ENCODE assay signal across 18 cellular contexts in the genomic region with DNA sequence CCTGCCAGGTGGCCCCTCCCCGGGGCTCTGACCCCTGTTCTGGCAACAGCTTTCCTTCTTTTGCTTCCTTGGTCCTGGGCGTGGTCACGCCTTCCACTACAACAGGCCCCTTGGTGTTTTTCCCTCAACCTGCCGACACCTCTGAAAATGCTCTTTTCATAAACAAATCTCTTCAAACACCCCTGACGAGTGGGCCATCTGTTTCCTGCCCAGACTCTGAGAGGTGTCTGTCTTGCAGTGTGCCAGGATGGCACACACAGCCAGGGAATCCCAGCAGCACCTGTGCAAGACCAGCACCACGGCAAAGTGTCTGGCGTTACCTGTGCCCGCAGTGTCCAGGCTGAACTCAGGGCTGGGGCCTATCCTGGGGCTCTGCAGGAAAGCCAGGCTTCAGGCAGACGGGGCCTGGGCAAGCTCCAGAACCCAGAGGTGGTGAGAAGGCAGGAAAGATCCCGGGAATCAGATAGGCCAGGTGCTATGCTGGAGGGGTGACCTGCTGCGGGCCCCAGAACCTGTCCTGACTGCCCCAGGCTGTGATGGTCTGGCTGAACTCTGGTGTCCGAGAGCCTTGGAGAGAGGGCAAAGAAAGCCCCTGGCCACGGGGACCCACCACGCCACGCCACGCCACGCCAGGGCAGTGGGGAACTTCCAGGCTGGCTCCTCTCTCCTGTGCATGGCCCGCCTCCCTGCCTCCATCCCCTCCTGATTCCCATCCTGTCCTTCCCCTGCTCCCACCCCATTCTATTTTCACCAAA.
A peak's percentile ranks its signal among the peaks of the same experiment; 100 is the strongest.
DNase-seq lines count a peak whose midpoint lies in the region; ATAC-seq and TF ChIP-seq lines count a peak whose summit lies in the region.
"Had no signal": no experiment of that assay in that cellular context is flagged by ENCODE, and none has a peak within 500 bp of the region (broad histone marks: within the 10 kb centered on the region; RNA-seq: fewer than 3 reads in every experiment).

No MANE protein-coding gene starts in this region.

- H2AK9ac ChIP-seq in IMR-90 (replicated peaks; ENCODE audit: low read depth, low read length, poor library complexity) = peak overlapping the region; percentile 61

- POLR2A ChIA-PET in activated CD8-positive, alpha-beta T cell treated with anti-CD3 and anti-CD28 coated beads, Interleukin-2, amount 10 ng/mL, durations not matched to agents 7 days and 5 days (lab: Charles Lee) = no interaction called here
- POLR2A ChIA-PET in activated CD8-positive, alpha-beta T cell treated with anti-CD3 and anti-CD28 coated beads for 36 hours (lab: Charles Lee) = no interaction called here
- POLR2A ChIA-PET in IMR-90 (lab: Charles Lee; ENCODE audit: unreplicated experiment) = interaction anchor here (0.6 kb wide), 1 partner anchor 381 kb away, joined by 3 read pairs; no protein-coding TSS in a partner anchor

- no peak for TF ChIP-seq CTCF in activated CD8-positive, alpha-beta T cell treated with anti-CD3 and anti-CD28 coated beads for 36 hours (IDR thresholded peaks at IDR 0.05)
- TF ChIP-seq CTCF in IMR-90 (conservative IDR thresholded peaks at IDR 0.05; ENCODE audit: low read depth, low read length) = no peak
- no peak for TF ChIP-seq CTCF in brain (conservative IDR thresholded peaks at IDR 0.05)

- H2BK5ac ChIP-seq in IMR-90 (ENCODE audit: low read depth, low read length, poor library complexity, severe bottlenecking) (no peak overlapping the region), neuronal stem cell (ENCODE audit: low read length) (peak overlapping the region; percentile 1), trophoblast cell (ENCODE audit: low read depth, low read length, poor library complexity) (no peak overlapping the region)

- H2BK15ac ChIP-seq in IMR-90 (ENCODE audit: low read depth, low read length) = no peak overlapping the region
- H2BK15ac ChIP-seq in neuronal stem cell (ENCODE audit: low read length) = peak overlapping the region; percentile 64

- no peak for TF ChIP-seq POLR2A in IMR-90 (IDR thresholded peaks at IDR 0.05; ENCODE audit: low read depth, low read length)

- H4K20me1 ChIP-seq in IMR-90 (ENCODE audit: insufficient read depth, low read length) = no peaks in the 10 kb centered on the region

- H3K27ac Mint-ChIP-seq in activated CD8-positive, alpha-beta T cell treated with anti-CD3 and anti-CD28 coated beads, Interleukin-2, amount 10 ng/mL, durations not matched to agents 7 days and 5 days = peak overlapping the region; percentile 76
- H3K27ac Mint-ChIP-seq in activated CD8-positive, alpha-beta T cell treated with anti-CD3 and anti-CD28 coated beads for 36 hours = no peak overlapping the region
- H3K27ac Mint-ChIP-seq in brain = peak overlapping the region; percentile 30 to 88 (median 75)

- H3K36me3 Mint-ChIP-seq in activated CD8-positive, alpha-beta T cell treated with anti-CD3 and anti-CD28 coated beads, Interleukin-2, amount 10 ng/mL, durations not matched to agents 7 days and 5 days (ENCODE audit: low read depth) = peaks cover 4% of the 10 kb centered on the region
- no peaks in the 10 kb centered on the region for H3K36me3 Mint-ChIP-seq in activated CD8-positive, alpha-beta T cell treated with anti-CD3 and anti-CD28 coated beads for 36 hours (ENCODE audit: low read depth)
- no peaks in the 10 kb centered on the region for H3K36me3 Mint-ChIP-seq in brain

- peaks cover 3% of the 10 kb centered on the region for H3K27me3 Mint-ChIP-seq in activated CD8-positive, alpha-beta T cell treated with anti-CD3 and anti-CD28 coated beads, Interleukin-2, amount 10 ng/mL, durations not matched to agents 7 days and 5 days (ENCODE audit: low read depth)
- H3K27me3 Mint-ChIP-seq in activated CD8-positive, alpha-beta T cell treated with anti-CD3 and anti-CD28 coated beads for 36 hours = no peaks in the 10 kb centered on the region
- H3K27me3 Mint-ChIP-seq in brain = peaks cover 12% of the 10 kb centered on the region

- in situ Hi-C loops in IMR-90 (cut with MboI; ENCODE audit: low sequenced_read_pairs) = no loop called here

- peaks cover 24% of the 10 kb centered on the region for H3K4me1 ChIP-seq in IMR-90 (ENCODE audit: control insufficient read depth, insufficient read depth, low read length)
- peaks cover 22 to 24% of the 10 kb centered on the region in 2 donors for H3K4me1 ChIP-seq in neuronal stem cell (ENCODE audit: control insufficient read depth in 2 of 2, insufficient read depth in 1 of 2, low read depth in 1 of 2, low read length in 2 of 2)
- peaks cover 22 to 31% of the 10 kb centered on the region in 2 experiments for H3K4me1 ChIP-seq in trophoblast cell (ENCODE audit: control insufficient read depth in 1 of 2, insufficient read depth in 2 of 2, low read length in 2 of 2)

- H3K79me1 ChIP-seq in IMR-90 (ENCODE audit: low read depth in 1 of 2, low read length in 2 of 2) (peaks cover 0 to 5% of the 10 kb centered on the region in 2 experiments; a peak in 1 of 4 replicates), neuronal stem cell (ENCODE audit: low read depth, low read length) (peaks cover 10% of the 10 kb centered on the region), trophoblast cell (ENCODE audit: low read length) (peaks cover 20% of the 10 kb centered on the region)

- BruUV-seq in IMR-90 (replicated peaks; lab: Mats Ljungman, UMichigan) = no TSS peak

- no peak overlapping the region for H4K8ac ChIP-seq in IMR-90 (ENCODE audit: low read depth in 2 of 2, low read length in 2 of 2)
- H4K8ac ChIP-seq in neuronal stem cell (ENCODE audit: low read depth, low read length) = no peak overlapping the region
- H4K8ac ChIP-seq in trophoblast cell (ENCODE audit: low read depth, low read length) = no peak overlapping the region

- H2BK12ac ChIP-seq in neuronal stem cell (ENCODE audit: low read length) (no peak overlapping the region), trophoblast cell (ENCODE audit: low read length) (no peak overlapping the region)

- H3K4ac ChIP-seq in IMR-90 (ENCODE audit: low read depth, low read length) (no peak overlapping the region; the same call in 1 of the 2 replicates), neuronal stem cell (ENCODE audit: low read length) (no peak overlapping the region), trophoblast cell (ENCODE audit: low read depth, low read length) (no peak overlapping the region)

- H2AFZ ChIP-seq in IMR-90 (replicated peaks; ENCODE audit: low read length, poor library complexity) (no peak overlapping the region), neuronal stem cell (ENCODE audit: low read length) (no peak overlapping the region), trophoblast cell (ENCODE audit: insufficient read depth, low read length, poor library complexity) (no peak overlapping the region)

- no peak overlapping the region for H2BK20ac ChIP-seq in IMR-90 (ENCODE audit: low read depth, low read length)

- H3K4me3 Mint-ChIP-seq in activated CD8-positive, alpha-beta T cell treated with anti-CD3 and anti-CD28 coated beads, Interleukin-2, amount 10 ng/mL, durations not matched to agents 7 days and 5 days = no peak overlapping the region
- H3K4me3 Mint-ChIP-seq in activated CD8-positive, alpha-beta T cell treated with anti-CD3 and anti-CD28 coated beads for 36 hours = no peak overlapping the region
- peak overlapping the region in 1 of 5 experiments; percentile 10 for H3K4me3 Mint-ChIP-seq in brain

- H3K23ac ChIP-seq in IMR-90 (ENCODE audit: low read depth, low read length) (no peak overlapping the region), neuronal stem cell (ENCODE audit: low read depth, low read length, poor library complexity) (no peak overlapping the region), trophoblast cell (ENCODE audit: low read length) (no peak overlapping the region)

- no peak overlapping the region for H4K12ac ChIP-seq in trophoblast cell (ENCODE audit: low read depth, low read length)

- intact Hi-C loops in activated CD8-positive, alpha-beta T cell treated with anti-CD3 and anti-CD28 coated beads for 36 hours (cut with micrococcal nuclease) = no loop called here
- intact Hi-C loops in IMR-90 (cut with micrococcal nuclease) = no loop called here

- CTCF ChIA-PET in activated CD8-positive, alpha-beta T cell treated with anti-CD3 and anti-CD28 coated beads, Interleukin-2, amount 10 ng/mL, durations not matched to agents 7 days and 5 days (lab: Charles Lee) = no interaction called here
- CTCF ChIA-PET in activated CD8-positive, alpha-beta T cell treated with anti-CD3 and anti-CD28 coated beads for 36 hours (lab: Charles Lee) = no interaction called here
- CTCF ChIA-PET in IMR-90 (lab: Yijun Ruan, JAX) = no interaction called here

- H4K91ac ChIP-seq in IMR-90 (ENCODE audit: insufficient read depth, low read depth, low read length) = peak overlapping the region; percentile 10; the same call in 1 of the 2 replicates
- no peak overlapping the region for H4K91ac ChIP-seq in neuronal stem cell (ENCODE audit: low read depth, low read length, poor library complexity)
- H4K91ac ChIP-seq in trophoblast cell (ENCODE audit: low read depth, low read length) = no peak overlapping the region

- ATAC-seq in activated CD8-positive, alpha-beta T cell treated with anti-CD3 and anti-CD28 coated beads, Interleukin-2, amount 10 ng/mL, durations not matched to agents 7 days and 5 days = no peak
- ATAC-seq in activated CD8-positive, alpha-beta T cell treated with anti-CD3 and anti-CD28 coated beads for 36 hours = no peak
- no peak for ATAC-seq in IMR-90 (ENCODE audit: low read depth)
- ATAC-seq: activated CD4-positive, CD25-positive, alpha-beta regulatory T cell treated with anti-CD3 and anti-CD28 coated beads, Interleukin-2, amount 50 U/mL, for 24 hours; PC-3 had no signal

- H2AK5ac ChIP-seq in IMR-90 (ENCODE audit: low read depth, low read length) (peak overlapping the region; percentile 64; the same call in 1 of the 2 replicates), neuronal stem cell (ENCODE audit: low read depth, low read length) (peak overlapping the region; percentile 98), trophoblast cell (ENCODE audit: low read length) (no peak overlapping the region)

- no peak overlapping the region for H3K56ac ChIP-seq in IMR-90 (ENCODE audit: extremely low read depth, insufficient read depth, low read length)

- H3K9ac ChIP-seq in IMR-90 (ENCODE audit: low read depth, low read length) (no peak overlapping the region), neuronal stem cell (ENCODE audit: low read depth, low read length, poor library complexity) (no peak overlapping the region), trophoblast cell (ENCODE audit: low read length) (no peak overlapping the region)

- H3K18ac ChIP-seq in IMR-90 (ENCODE audit: low read depth, low read length) = no peak overlapping the region
- H3K18ac ChIP-seq in neuronal stem cell (ENCODE audit: low read length) = peak overlapping the region; percentile 53
- H3K18ac ChIP-seq in trophoblast cell (ENCODE audit: low read length) = no peak overlapping the region

- H3K4me2 ChIP-seq in IMR-90 (ENCODE audit: low read depth, low read length) (no peak overlapping the region), neuronal stem cell (ENCODE audit: insufficient read depth, low read length, poor library complexity, severe bottlenecking) (no peak overlapping the region), trophoblast cell (ENCODE audit: low read length) (no peak overlapping the region)

- DNase-seq in activated CD8-positive, alpha-beta T cell treated with anti-CD3 and anti-CD28 coated beads, Interleukin-2, amount 10 ng/mL, durations not matched to agents 7 days and 5 days = no peak
- DNase-seq in activated CD8-positive, alpha-beta T cell treated with anti-CD3 and anti-CD28 coated beads for 36 hours = no peak
- DNase-seq in IMR-90 = no peak
- DNase-seq in neuronal stem cell (ENCODE audit: low spot score) = no peak
- DNase-seq in trophoblast cell = no peak
- DNase-seq in MV-4-11 (lab: John Stamatoyannopoulos, UW) = no peak
- DNase-seq in iPS-NIHi11 (ENCODE audit: low spot score) = no peak
- DNase-seq: activated gamma-delta T cell; islet precursor cell; NCI-H187; NCI-H510A treated with DMSO at 0.1 percent for 48 hours; PC-3; stimulated activated CD4-positive, alpha-beta T cell treated with anti-CD3 and anti-CD28 coated beads, Interleukin-12 subunit alpha, Interleukin-12 subunit beta, amount 100 ng/mL, for 4 hours had no signal

- H3K9me3 ChIP-seq in IMR-90 (ENCODE audit: control insufficient read depth, insufficient read depth, low read length) = no peaks in the 10 kb centered on the region
- peaks cover 0 to 6% of the 10 kb centered on the region in 2 donors for H3K9me3 ChIP-seq in neuronal stem cell (replicated peaks in 1 of 2; ENCODE audit: control insufficient read depth in 2 of 2, insufficient read depth in 1 of 2, low read depth in 1 of 2, low read length in 2 of 2)
- peaks cover 10% of the 10 kb centered on the region for H3K9me3 ChIP-seq in trophoblast cell (ENCODE audit: insufficient read depth, low read depth, low read length)
- H3K9me3 ChIP-seq: HAP-1, tibial nerve had no signal

- H3K27ac ChIP-seq in IMR-90 (ENCODE audit: insufficient read depth, low read length) (no peak overlapping the region), neuronal stem cell (replicated peaks; ENCODE audit: low read length) (no peak overlapping the region), trophoblast cell (ENCODE audit: low read depth, low read length) (no peak overlapping the region)
- H3K27ac ChIP-seq: SJSA1, tibial nerve had no signal

- dilution Hi-C loops in IMR-90 (cut with HindIII; ENCODE audit: low sequenced_read_pairs, unreplicated experiment) = no loop called here

- H3K9me3 Mint-ChIP-seq in activated CD8-positive, alpha-beta T cell treated with anti-CD3 and anti-CD28 coated beads, Interleukin-2, amount 10 ng/mL, durations not matched to agents 7 days and 5 days (ENCODE audit: insufficient read depth) = no peaks in the 10 kb centered on the region
- no peaks in the 10 kb centered on the region for H3K9me3 Mint-ChIP-seq in activated CD8-positive, alpha-beta T cell treated with anti-CD3 and anti-CD28 coated beads for 36 hours
- H3K9me3 Mint-ChIP-seq in brain = peaks cover 0 to 27% (median 7%) of the 10 kb centered on the region in 5 experiments

- peaks cover 17% of the 10 kb centered on the region for H3K4me1 Mint-ChIP-seq in activated CD8-positive, alpha-beta T cell treated with anti-CD3 and anti-CD28 coated beads, Interleukin-2, amount 10 ng/mL, durations not matched to agents 7 days and 5 days (ENCODE audit: low read depth)
- H3K4me1 Mint-ChIP-seq in activated CD8-positive, alpha-beta T cell treated with anti-CD3 and anti-CD28 coated beads for 36 hours (ENCODE audit: low read depth) = peaks cover 3% of the 10 kb centered on the region
- H3K4me1 Mint-ChIP-seq in brain = peaks cover 46% of the 10 kb centered on the region

- TF ChIP-seq RAD21 in IMR-90 (IDR thresholded peaks at IDR 0.05; ENCODE audit: low read length) = no peak

- H3K9me1 ChIP-seq in IMR-90 (ENCODE audit: insufficient read depth, low read length) = peaks cover 21% of the 10 kb centered on the region

- H3K4me3 ChIP-seq in IMR-90 (ENCODE audit: insufficient read depth, low read depth, low read length) (no peak overlapping the region), neuronal stem cell (ENCODE audit: low read length in 2 of 2) (no peak overlapping the region), trophoblast cell (ENCODE audit: low read depth, low read length) (no peak overlapping the region)
- H3K4me3 ChIP-seq: HAP-1, SJSA1, tibial nerve had no signal

- peak overlapping the region; percentile 49 for H2BK120ac ChIP-seq in IMR-90 (ENCODE audit: low read depth, low read length)
- H2BK120ac ChIP-seq in neuronal stem cell (ENCODE audit: low read depth, low read length) = no peak overlapping the region
- H2BK120ac ChIP-seq in trophoblast cell (ENCODE audit: insufficient read depth, low read length, poor library complexity) = no peak overlapping the region

- H3K27me3 ChIP-seq in IMR-90 (ENCODE audit: control insufficient read depth, insufficient read depth, low read length) (no peaks in the 10 kb centered on the region), neuronal stem cell (ENCODE audit: control insufficient read depth in 3 of 3, insufficient read depth in 3 of 3, low read depth in 1 of 3, low read length in 3 of 3) (no peaks in the 10 kb centered on the region), trophoblast cell (ENCODE audit: insufficient read depth, low read length) (no peaks in the 10 kb centered on the region)
- H3K27me3 ChIP-seq: SJSA1 had no signal

- H3K14ac ChIP-seq in IMR-90 (replicated peaks; ENCODE audit: low read depth, low read length) (no peak overlapping the region), neuronal stem cell (ENCODE audit: low read length) (peak overlapping the region; percentile 76), trophoblast cell (ENCODE audit: low read length) (no peak overlapping the region)

- H3K36me3 ChIP-seq in IMR-90 (ENCODE audit: control insufficient read depth, insufficient read depth, low read length) = no peaks in the 10 kb centered on the region
- H3K36me3 ChIP-seq in neuronal stem cell (replicated peaks in 1 of 2; ENCODE audit: control insufficient read depth in 2 of 2, insufficient read depth in 2 of 2, low read length in 2 of 2) = no peaks in the 10 kb centered on the region
- no peaks in the 10 kb centered on the region for H3K36me3 ChIP-seq in trophoblast cell (ENCODE audit: control insufficient read depth in 1 of 2, insufficient read depth in 2 of 2, low read length in 2 of 2)
- H3K36me3 ChIP-seq: HAP-1, SJSA1, tibial nerve had no signal

- peaks cover 4% of the 10 kb centered on the region for H3K79me2 ChIP-seq in trophoblast cell (ENCODE audit: control insufficient read depth, insufficient read depth, low read length, poor library complexity)

- 84% methylated on average over 7 of the region's 18 CpGs; no CpG with 5 or more reads in 1 of the 2 experiments for WGBS in IMR-90 (ENCODE audit: extremely low coverage in 2 of 2, insufficient read length in 1 of 2), 2 experiments
- WGBS in neuronal stem cell (ENCODE audit: extremely low coverage in 2 of 2, insufficient read length in 2 of 2, insufficient replicate concordance in 1 of 2), 2 donors = no CpG with 5 or more reads among the region's 18 CpGs
- WGBS in trophoblast cell (ENCODE audit: extremely low coverage, insufficient coverage, insufficient read length) = no CpG with 5 or more reads among the region's 18 CpGs

- H4K5ac ChIP-seq in IMR-90 (ENCODE audit: low read depth, low read length) = no peak overlapping the region
